In the genomic region with DNA sequence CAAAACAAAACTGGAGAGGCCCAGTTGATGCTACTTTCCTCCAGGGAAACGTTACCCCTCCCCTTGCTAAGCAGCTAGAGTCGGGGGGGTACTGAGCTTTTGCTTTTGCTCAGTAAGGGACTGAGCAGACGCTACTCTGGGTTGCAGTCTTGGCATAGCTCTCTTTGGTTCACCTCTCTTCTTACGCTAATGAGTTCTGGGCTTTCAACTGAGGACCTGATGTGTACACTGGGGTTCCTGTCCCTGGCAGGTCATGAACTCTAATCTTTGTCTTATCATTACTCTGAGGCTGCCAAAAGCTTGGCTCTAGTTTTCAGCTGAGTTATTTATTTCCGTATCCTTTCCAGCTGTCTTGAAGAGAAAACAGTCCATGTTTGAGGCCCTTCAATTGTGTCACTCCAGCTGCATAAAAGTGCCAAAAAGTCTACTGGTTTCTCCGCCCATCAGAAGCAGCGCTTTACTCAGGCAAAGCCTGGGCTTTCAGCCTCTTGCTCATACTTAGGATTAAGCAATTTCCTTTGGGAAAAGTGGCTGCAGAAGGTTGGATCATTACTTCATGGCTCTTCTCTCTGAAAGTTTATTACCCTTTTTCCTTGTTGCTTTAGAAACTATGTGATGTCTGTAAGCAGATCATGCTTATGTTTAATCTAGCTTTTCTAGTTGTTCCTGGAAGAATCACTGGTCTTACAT, we compare ENCODE assay signal across 13 cellular contexts.
DNase-seq lines count a peak whose midpoint lies in the region; ATAC-seq, FAIRE-seq and TF ChIP-seq lines count a peak whose summit lies in the region.
"Had no signal": no experiment of that assay in that cellular context is flagged by ENCODE, and none has a peak within 500 bp of the region (broad histone marks: within the 10 kb centered on the region; RNA-seq: fewer than 3 reads in every experiment).

No MANE protein-coding gene starts in this region.

- H3K36me3 ChIP-seq in vagina (no peaks in the 10 kb centered on the region), kidney (ENCODE audit: control insufficient read depth in 1 of 2, insufficient read depth in 2 of 2, low read length in 2 of 2) (no peaks in the 10 kb centered on the region)
- H3K36me3 ChIP-seq: neutrophil, tibial artery had no signal

- TF ChIP-seq RAD21 in Ishikawa (IDR thresholded peaks at IDR 0.05; ENCODE audit: low read depth): no peak

- intact Hi-C loops in vagina (cut with DNase I): no loop called here
- intact Hi-C loops in kidney (cut with DNase I): no loop called here

- TF ChIP-seq POLR2A in vagina (IDR thresholded peaks at IDR 0.05): no peak

- DNase-seq in choroid plexus epithelial cell (ENCODE audit: low read depth) (peak; percentile 31), iris pigment epithelial cell (ENCODE audit: low read depth) (peak; percentile 53), stromal cell of bone marrow (ENCODE audit: low read depth) (peak; percentile 84), vagina (ENCODE audit: extremely low spot score in 2 of 2) (no peak), kidney (no peak)
- DNase-seq: activated CD4-positive, alpha-beta T cell treated with anti-CD3 and anti-CD28 coated beads, Interleukin-2, amount 10 ng/mL, durations not matched to agents 7 days and 5 days had no signal

- ATAC-seq in HG02981 (IDR thresholded peaks at IDR 0.05; ENCODE audit: unreplicated experiment) (no peak), GM18867 (IDR thresholded peaks at IDR 0.05; ENCODE audit: unreplicated experiment) (no peak)

- no peak for TF ChIP-seq EP300 in Ishikawa (IDR thresholded peaks at IDR 0.05; ENCODE audit: borderline replicate concordance)

- H3K4me1 ChIP-seq in vagina (peaks cover 9% of the 10 kb centered on the region), kidney (ENCODE audit: control insufficient read depth in 1 of 2, insufficient read depth in 1 of 2, low read depth in 1 of 2, low read length in 2 of 2) (peaks cover 0 to 3% of the 10 kb centered on the region in 2 donors)
- H3K4me1 ChIP-seq: tibial artery had no signal

- no peak for FAIRE-seq in kidney (lab: Jason Lieb, UNC)
- FAIRE-seq: GM19239, H54 had no signal

- H3K4me3 ChIP-seq in choroid plexus epithelial cell (ENCODE audit: low read depth, low read length) (no peak overlapping the region), vagina (no peak overlapping the region), kidney (ENCODE audit: low read length in 2 of 2) (no peak overlapping the region)
- H3K4me3 ChIP-seq: tibial artery had no signal

- no peak overlapping the region for H3K27ac ChIP-seq in vagina
- no peak overlapping the region for H3K27ac ChIP-seq in kidney (ENCODE audit: low read depth in 2 of 2, low read length in 2 of 2)
- H3K27ac ChIP-seq: neutrophil, tibial artery had no signal

- H3K27me3 ChIP-seq in vagina: no peaks in the 10 kb centered on the region
- H3K27me3 ChIP-seq: neutrophil, tibial artery had no signal

- no peak overlapping the region for H3K9ac ChIP-seq in kidney (ENCODE audit: low read length in 2 of 2)

- H3K9me3 ChIP-seq in vagina: no peaks in the 10 kb centered on the region
- no peaks in the 10 kb centered on the region for H3K9me3 ChIP-seq in kidney (ENCODE audit: control insufficient read depth in 1 of 2, low read length in 2 of 2)
- H3K9me3 ChIP-seq: neutrophil, tibial artery had no signal

- TF ChIP-seq CTCF in choroid plexus epithelial cell (conservative IDR thresholded peaks at IDR 0.05; ENCODE audit: low read depth, low read length) (no peak), vagina (IDR thresholded peaks at IDR 0.05) (no peak), kidney (IDR thresholded peaks at IDR 0.05; ENCODE audit: borderline replicate concordance, extremely low read depth, insufficient read depth) (no peak)

TF ChIP-seq in Ishikawa, 13 proteins besides CTCF, POLR2A, EP300 and RAD21:
- TF ChIP-seq TEAD4 (IDR thresholded peaks at IDR 0.05) (no peak), CEBPB (IDR thresholded peaks at IDR 0.05) (peak; percentile 24; the same call in 1 of the 2 replicates), CREB1 (IDR thresholded peaks at IDR 0.05; ENCODE audit: low read depth) (no peak), NFIC (IDR thresholded peaks at IDR 0.05) (no peak), TCF12 (IDR thresholded peaks at IDR 0.05; ENCODE audit: low read depth) (no peak)

Comparison
In these comparisons a context has a peak if more than half of its experiments do, and no peak if none do; other contexts are left out.
1. DNase-seq: peak in choroid plexus epithelial cell (single experiment), iris pigment epithelial cell (single experiment) and stromal cell of bone marrow (single experiment); none in vagina (0 of 2) and kidney (single experiment).